Comparison of ENCODE assay signal across 9 cellular contexts in the genomic region with DNA sequence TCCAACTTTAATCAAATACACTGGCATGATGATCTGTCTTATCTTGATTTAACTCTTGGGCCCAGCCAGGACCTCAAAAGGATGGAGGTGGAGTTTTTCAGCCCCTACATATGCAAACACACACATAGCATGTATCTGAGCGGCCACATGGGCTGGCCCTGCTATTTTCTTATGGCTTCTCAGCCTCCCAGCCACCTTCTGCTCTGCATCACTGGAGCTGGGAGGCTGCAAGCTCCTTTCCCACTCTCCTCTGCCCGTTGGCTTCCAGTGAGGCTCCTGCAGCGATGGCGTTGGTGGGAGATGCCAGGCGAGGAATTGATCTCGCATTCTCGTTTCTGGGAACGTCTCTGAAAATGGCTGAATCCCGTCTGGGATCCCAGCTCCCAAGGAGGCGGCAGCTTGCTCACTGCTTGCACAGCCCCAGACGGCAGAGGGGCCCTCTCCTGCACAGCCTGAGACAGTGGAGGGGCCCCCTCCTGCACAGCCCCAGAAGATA. TPM values are rescaled to one million over a fixed set of nuclear protein-coding genes. Genes with fewer than 3 reads are reported as not detected.
DNase-seq lines count a peak whose midpoint lies in the region; ATAC-seq, FAIRE-seq and TF ChIP-seq lines count a peak whose summit lies in the region.
"Had no signal": no experiment of that assay in that cellular context is flagged by ENCODE, and none has a peak within 500 bp of the region (broad histone marks: within the 10 kb centered on the region; RNA-seq: fewer than 3 reads in every experiment).

No MANE protein-coding gene starts in this region.

- H3K9ac ChIP-seq in OCI-LY3 (ENCODE audit: low read length) (peak overlapping the region; percentile 95), endothelial cell of umbilical vein (replicated peaks; ENCODE audit: extremely low read depth, insufficient read depth, low read length) (no peak overlapping the region)

- no peaks in the 10 kb centered on the region for H4K20me1 ChIP-seq in OCI-LY3 (ENCODE audit: insufficient read depth, low read length)
- H4K20me1 ChIP-seq in endothelial cell of umbilical vein (replicated peaks; ENCODE audit: control insufficient read depth, extremely low read depth, insufficient read depth, low read length), result no peaks in the 10 kb centered on the region

- intact Hi-C loops in CD14-positive monocyte (cut with micrococcal nuclease), result loop anchor here (1.0 to 5.0 kb wide), 5 partner anchors 37 to 388 kb away; a partner anchor contains a TSS
- intact Hi-C loops in endothelial cell of umbilical vein (cut with micrococcal nuclease), result loop anchor here (1.0 to 5.0 kb wide), 2 partner anchors 30 to 388 kb away; no protein-coding TSS in a partner anchor
- intact Hi-C loops in ovary (cut with DNase I), result no loop called here

- H2AFZ ChIP-seq in OCI-LY3 (ENCODE audit: low read depth, low read length) (no peak overlapping the region), endothelial cell of umbilical vein (ENCODE audit: low read depth, low read length) (no peak overlapping the region)

- H3K36me3 Mint-ChIP-seq in CD14-positive monocyte, result peaks cover 6 to 8% of the 10 kb centered on the region in 2 donors

- H3K36me3 ChIP-seq in OCI-LY3 (replicated peaks; ENCODE audit: low read depth, low read length) (peaks cover 3% of the 10 kb centered on the region), endothelial cell of umbilical vein (ENCODE audit: control insufficient read depth in 2 of 2, extremely low read depth in 1 of 2, insufficient read depth in 2 of 2, low read length in 2 of 2) (peaks cover 3% of the 10 kb centered on the region in 2 experiments), ovary (no peaks in the 10 kb centered on the region)

- H3K4me1 ChIP-seq in OCI-LY3 (ENCODE audit: low read length) (peaks cover 43% of the 10 kb centered on the region), endothelial cell of umbilical vein (ENCODE audit: control insufficient read depth, extremely low read depth, insufficient read depth, low read length) (peaks cover 21% of the 10 kb centered on the region), ovary (ENCODE audit: insufficient read depth) (peaks cover 11% of the 10 kb centered on the region)

- H3K9me1 ChIP-seq in endothelial cell of umbilical vein (replicated peaks; ENCODE audit: control insufficient read depth, extremely low read depth, insufficient read depth, low read length), result no peaks in the 10 kb centered on the region

- peak overlapping the region; percentile 79 to 88 for H3K4me3 Mint-ChIP-seq in CD14-positive monocyte

- H3K79me2 ChIP-seq in OCI-LY3 (ENCODE audit: low read length) (peaks cover 10% of the 10 kb centered on the region; the same call in 1 of the 2 replicates), endothelial cell of umbilical vein (ENCODE audit: control insufficient read depth, insufficient read depth, low read length) (peaks cover 5% of the 10 kb centered on the region)

- no peak for TF ChIP-seq POLR2A in endothelial cell of umbilical vein (IDR thresholded peaks at IDR 0.05; ENCODE audit: low read depth, low read length)
- no peak for TF ChIP-seq POLR2A in ovary (IDR thresholded peaks at IDR 0.05)

- H3K9me3 ChIP-seq in OCI-LY3 (ENCODE audit: insufficient read depth, low read length) (no peaks in the 10 kb centered on the region), endothelial cell of umbilical vein (replicated peaks; ENCODE audit: control insufficient read depth, insufficient read depth, low read length) (no peaks in the 10 kb centered on the region), ovary (no peaks in the 10 kb centered on the region)

- CTCF ChIA-PET in endothelial cell of umbilical vein (lab: Charles Lee), result interaction anchor here (1.3 to 3.1 kb wide), 6 partner anchors 23 to 172 kb away, joined by 3 to 14 read pairs (median 4); a partner anchor contains a TSS

- POLR2A ChIA-PET in endothelial cell of umbilical vein (lab: Charles Lee), result interaction anchor here (1.4 kb wide), 1 partner anchor 29 kb away, joined by 3 read pairs; a partner anchor contains a TSS

- no peaks in the 10 kb centered on the region for H3K27me3 ChIP-seq in OCI-LY3 (ENCODE audit: low read depth, low read length)
- no peaks in the 10 kb centered on the region for H3K27me3 ChIP-seq in endothelial cell of umbilical vein (ENCODE audit: control insufficient read depth in 2 of 2, insufficient read depth in 2 of 2, low read length in 2 of 2)
- no peaks in the 10 kb centered on the region for H3K27me3 ChIP-seq in ovary

- WGBS in ovary, 3 donors, result 40 to 46% (median 42%) methylated on average over 11 of the region's 11 CpGs

- ATAC-seq in HG02870 (IDR thresholded peaks at IDR 0.05; ENCODE audit: unreplicated experiment), result no peak
- no peak for ATAC-seq in HG02938 (IDR thresholded peaks at IDR 0.05; ENCODE audit: unreplicated experiment)

- TF ChIP-seq CTCF in CD14-positive monocyte (IDR thresholded peaks at IDR 0.05) (no peak), OCI-LY3 (IDR thresholded peaks at IDR 0.05; ENCODE audit: low read depth, low read length) (no peak), endothelial cell of umbilical vein (IDR thresholded peaks at IDR 0.05; ENCODE audit: extremely low read depth in 1 of 2, insufficient read depth in 1 of 2, low read depth in 1 of 2, low read length in 2 of 2) (no peak), ovary (IDR thresholded peaks at IDR 0.05) (no peak)

- H3K4me1 Mint-ChIP-seq in CD14-positive monocyte, result peaks cover 45% of the 10 kb centered on the region

- peak overlapping the region; percentile 97 for H3K4me3 ChIP-seq in OCI-LY3 (ENCODE audit: low read length)
- H3K4me3 ChIP-seq in endothelial cell of umbilical vein (replicated peaks in 1 of 3; ENCODE audit: insufficient read depth in 1 of 3, low read depth in 1 of 3, low read length in 3 of 3), result peak overlapping the region in 1 of 3 experiments; percentile 61
- H3K4me3 ChIP-seq in ovary, result peak overlapping the region; percentile 90

- H3K27ac Mint-ChIP-seq in CD14-positive monocyte, result peak overlapping the region; percentile 93 to 97 (median 96)

- H3K4me2 ChIP-seq in OCI-LY3 (ENCODE audit: low read length) (peak overlapping the region; percentile 90), endothelial cell of umbilical vein (ENCODE audit: insufficient read depth, low read length) (peak overlapping the region; percentile 86)

- TF ChIP-seq EP300 in ovary (IDR thresholded peaks at IDR 0.05), result no peak

- BruUV-seq in endothelial cell of umbilical vein (replicated peaks; lab: Mats Ljungman, UMichigan), result no TSS peak

- dilution Hi-C loops in endothelial cell of umbilical vein (cut with MboI; ENCODE audit: extremely low pct_ligation_motif_present, low sequenced_read_pairs), result no loop called here

- no peak for DNase-seq in CD14-positive monocyte (ENCODE audit: low spot score)
- no peak for DNase-seq in endothelial cell of umbilical vein (ENCODE audit: low read depth, low spot score)
- DNase-seq in ovary, result no peak
- DNase-seq in SKM-1 (lab: John Stamatoyannopoulos, UW; ENCODE audit: unreplicated experiment), result no peak
- no peak for DNase-seq in NCI-H69 (lab: John Stamatoyannopoulos, UW)

- no peak for FAIRE-seq in endothelial cell of umbilical vein (lab: Jason Lieb, UNC)

- peaks cover 8 to 28% (median 13%) of the 10 kb centered on the region in 3 donors for H3K27me3 Mint-ChIP-seq in CD14-positive monocyte (ENCODE audit: low read depth in 3 of 3)

- peak overlapping the region; percentile 93 for H3K27ac ChIP-seq in OCI-LY3 (ENCODE audit: low read length)
- peak overlapping the region; percentile 75 for H3K27ac ChIP-seq in endothelial cell of umbilical vein (ENCODE audit: insufficient read depth, low read depth, low read length)
- H3K27ac ChIP-seq in ovary, result peak overlapping the region; percentile 81 to 97

- peaks cover 0 to 3% (median 0%) of the 10 kb centered on the region in 7 donors for H3K9me3 Mint-ChIP-seq in CD14-positive monocyte

RNA-seq across cellular contexts. Expression of a gene that starts 1.7 kb away (rescaled TPM):
- polyA plus RNA-seq in CD14-positive monocyte (1 to 10 TPM; 3.6 to 6.0 TPM), endothelial cell of umbilical vein (29.6 and 39.3 TPM in 2 replicates), ovary (1 to 10 TPM; 7.0 to 9.6 TPM)
- total RNA-seq in endothelial cell of umbilical vein (55.8 and 56.8 TPM in 2 replicates), ovary (10 to 100 TPM in 6 of 7 donors, 1 to 10 TPM in 1; 3.2 to 34.1 (median 20.2) TPM)
- 28.5 and 33.2 TPM in 2 replicates for polyA plus RNA-seq in endothelial cell of umbilical vein (2011; cell fraction: cytosol; rRNA removed)
- 32.5 and 39.1 TPM in 2 replicates for polyA plus RNA-seq in endothelial cell of umbilical vein (2011; cell fraction: nucleus; rRNA removed)
- 40.0 and 43.3 TPM in 2 replicates for polyA plus RNA-seq in endothelial cell of umbilical vein (2012)
- 15.0 and 18.6 TPM in 2 replicates for polyA minus RNA-seq in endothelial cell of umbilical vein
- polyA minus RNA-seq in endothelial cell of umbilical vein (2011; cell fraction: cytosol; rRNA and poly(A)+ RNA removed), result 5.0 TPM
- polyA minus RNA-seq in endothelial cell of umbilical vein (2011; cell fraction: nucleus; rRNA and poly(A)+ RNA removed), result 6.7 and 8.4 TPM in 2 replicates

RNA-seq across cellular contexts. Expression of a gene that starts 28.7 kb away (rescaled TPM):
- 10 to 100 TPM; 62.1 to 64.4 TPM for polyA plus RNA-seq in CD14-positive monocyte
- 36.4 and 40.9 TPM in 2 replicates for total RNA-seq in endothelial cell of umbilical vein
- 49.4 and 62.5 TPM in 2 replicates for polyA plus RNA-seq in endothelial cell of umbilical vein
- polyA plus RNA-seq in endothelial cell of umbilical vein (2011; cell fraction: cytosol; rRNA removed), result 20.4 and 32.8 TPM in 2 replicates
- polyA plus RNA-seq in endothelial cell of umbilical vein (2011; cell fraction: nucleus; rRNA removed), result 175 and 223 TPM in 2 replicates
- polyA plus RNA-seq in endothelial cell of umbilical vein (2012), result 21.7 and 22.2 TPM in 2 replicates
- 15.9 and 22.0 TPM in 2 replicates for polyA minus RNA-seq in endothelial cell of umbilical vein
- polyA minus RNA-seq in endothelial cell of umbilical vein (2011; cell fraction: cytosol; rRNA and poly(A)+ RNA removed), result not detected
- polyA minus RNA-seq in endothelial cell of umbilical vein (2011; cell fraction: nucleus; rRNA and poly(A)+ RNA removed), result 24.5 and 44.3 TPM in 2 replicates
- 10 to 100 TPM; 33.3 to 78.5 (median 60.5) TPM for total RNA-seq in ovary
- 10 to 100 TPM in 1 of 2 donors, 1 to 10 TPM in 1; 4.3 to 57.6 TPM for polyA plus RNA-seq in ovary

RNA-seq across cellular contexts. Expression of a gene that starts 47.9 kb away (rescaled TPM):
- polyA plus RNA-seq in CD14-positive monocyte (1 to 10 TPM; 1.1 to 4.4 TPM), endothelial cell of umbilical vein (1.2 and 3.4 TPM in 2 replicates), ovary (1 to 10 TPM in 1 of 2 donors, under 1 TPM in 1; 0.42 to 1.1 TPM)
- total RNA-seq in endothelial cell of umbilical vein (1.1 and 1.6 TPM in 2 replicates), ovary (1 to 10 TPM in 3 of 7 donors, under 1 TPM in 1, not detected in 3; 0.45 to 7.9 (median 1.1) TPM)
- 0.58 and 1.6 TPM in 2 replicates for polyA plus RNA-seq in endothelial cell of umbilical vein (2011; cell fraction: cytosol; rRNA removed)
- 1.7 and 3.1 TPM in 2 replicates for polyA plus RNA-seq in endothelial cell of umbilical vein (2011; cell fraction: nucleus; rRNA removed)
- 0.44 and 0.67 TPM in 2 replicates for polyA plus RNA-seq in endothelial cell of umbilical vein (2012)
- 1.9 and 4.4 TPM in 2 replicates for polyA minus RNA-seq in endothelial cell of umbilical vein
- not detected for polyA minus RNA-seq in endothelial cell of umbilical vein (2011; cell fraction: cytosol; rRNA and poly(A)+ RNA removed)
- polyA minus RNA-seq in endothelial cell of umbilical vein (2011; cell fraction: nucleus; rRNA and poly(A)+ RNA removed), result not detected in 2 replicates

RNA-seq across cellular contexts. Expression of a gene that starts 54.8 kb away (rescaled TPM):
- not detected for polyA plus RNA-seq in CD14-positive monocyte
- total RNA-seq in endothelial cell of umbilical vein, result not detected in 2 replicates
- polyA plus RNA-seq in endothelial cell of umbilical vein, result 0.07 TPM in 1 of 2 replicates, not detected in the other
- polyA plus RNA-seq in endothelial cell of umbilical vein (2011; cell fraction: cytosol; rRNA removed), result 0.04 TPM in 1 of 2 replicates, not detected in the other
- polyA plus RNA-seq in endothelial cell of umbilical vein (2011; cell fraction: nucleus; rRNA removed), result 0.16 and 0.21 TPM in 2 replicates
- polyA plus RNA-seq in endothelial cell of umbilical vein (2012), result not detected in 2 replicates
- not detected in 2 replicates for polyA minus RNA-seq in endothelial cell of umbilical vein
- polyA minus RNA-seq in endothelial cell of umbilical vein (2011; cell fraction: cytosol; rRNA and poly(A)+ RNA removed), result not detected
- polyA minus RNA-seq in endothelial cell of umbilical vein (2011; cell fraction: nucleus; rRNA and poly(A)+ RNA removed), result not detected in 2 replicates
- under 1 TPM in 3 of 7 donors, not detected in 4; 0.25 to 0.53 (median 0.31) TPM for total RNA-seq in ovary
- under 1 TPM; 0.13 to 0.36 TPM for polyA plus RNA-seq in ovary
- total RNA-seq: T-helper 1 cell treated with Interleukin-12 subunit alpha and Interleukin-12 subunit beta and Interleukin-4 antibody, amounts not matched to agents 30 ng/mL and 1 ng/mL, for 36 hours had no signal

RNA-seq across cellular contexts. Expression of a gene that starts 58.5 kb away (rescaled TPM):
- polyA plus RNA-seq in CD14-positive monocyte (10 to 100 TPM; 11.9 to 13.7 TPM), endothelial cell of umbilical vein (19.8 and 22.1 TPM in 2 replicates), ovary (10 to 100 TPM; 14.7 to 17.1 TPM)
- total RNA-seq in endothelial cell of umbilical vein (34.0 and 34.7 TPM in 2 replicates), ovary (10 to 100 TPM; 19.7 to 33.3 (median 29.1) TPM)
- polyA plus RNA-seq in endothelial cell of umbilical vein (2011; cell fraction: cytosol; rRNA removed), result 10.8 and 14.2 TPM in 2 replicates
- 98.6 and 107 TPM in 2 replicates for polyA plus RNA-seq in endothelial cell of umbilical vein (2011; cell fraction: nucleus; rRNA removed)
- 12.5 and 15.3 TPM in 2 replicates for polyA plus RNA-seq in endothelial cell of umbilical vein (2012)
- polyA minus RNA-seq in endothelial cell of umbilical vein, result 25.1 and 27.6 TPM in 2 replicates
- polyA minus RNA-seq in endothelial cell of umbilical vein (2011; cell fraction: cytosol; rRNA and poly(A)+ RNA removed), result 21.4 TPM
- polyA minus RNA-seq in endothelial cell of umbilical vein (2011; cell fraction: nucleus; rRNA and poly(A)+ RNA removed), result 46.9 and 75.5 TPM in 2 replicates

Comparison
In these comparisons a context has a peak if more than half of its experiments do, and no peak if none do; other contexts are left out.
1. intact Hi-C loops: an anchor here in CD14-positive monocyte (1.0 to 5.0 kb wide) and endothelial cell of umbilical vein (1.0 to 5.0 kb wide); none called in ovary.